In the genomic region with DNA sequence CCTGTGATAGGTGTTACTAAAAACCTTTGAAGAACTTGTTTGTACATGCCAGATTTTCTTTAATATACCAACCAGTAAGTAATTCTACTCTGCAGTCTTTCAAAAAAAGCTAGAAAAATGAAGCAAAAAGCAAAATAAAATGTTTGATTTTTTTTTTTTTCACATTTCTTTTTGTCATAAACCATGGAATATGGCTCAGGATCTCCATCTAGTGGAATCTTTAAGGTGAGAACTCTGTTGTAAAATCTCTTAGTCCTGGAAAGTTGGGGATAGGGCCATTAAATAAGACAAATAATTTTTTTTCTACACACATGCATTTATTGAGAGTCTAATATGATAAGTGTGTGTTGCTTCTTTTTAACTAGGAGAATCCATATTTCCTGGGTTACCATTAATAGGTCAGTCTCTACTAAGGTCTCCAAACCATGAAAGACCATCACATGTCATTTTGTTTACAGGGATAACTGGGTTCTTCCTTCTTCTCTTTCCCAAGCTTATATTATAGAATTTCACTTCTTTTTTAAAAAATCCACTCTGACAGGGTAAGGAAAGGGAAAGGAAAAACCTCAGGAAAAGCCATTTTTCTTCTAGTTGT, we compare ENCODE assay signal across 10 cellular contexts.
DNase-seq lines count a peak whose midpoint lies in the region; ATAC-seq and TF ChIP-seq lines count a peak whose summit lies in the region.
"Had no signal": no experiment of that assay in that cellular context is flagged by ENCODE, and none has a peak within 500 bp of the region (broad histone marks: within the 10 kb centered on the region; RNA-seq: fewer than 3 reads in every experiment).

No MANE protein-coding gene starts in this region.

- H3K36me3 ChIP-seq in RWPE2 (ENCODE audit: low read depth) (no peaks in the 10 kb centered on the region), hepatocyte (replicated peaks; ENCODE audit: insufficient read depth, low read depth) (no peaks in the 10 kb centered on the region), esophagus muscularis mucosa (no peaks in the 10 kb centered on the region)
- H3K36me3 ChIP-seq: upper lobe of left lung had no signal

- TF ChIP-seq CTCF in GM10266 (IDR thresholded peaks at IDR 0.05; ENCODE audit: control insufficient read depth, insufficient read depth, low read depth, missing control alignments) (peak; percentile 19), RWPE2 (IDR thresholded peaks at IDR 0.05; ENCODE audit: poor library complexity, severe bottlenecking) (peak; percentile 82), hepatocyte (IDR thresholded peaks at IDR 0.05; ENCODE audit: poor library complexity) (peak; percentile 56), esophagus muscularis mucosa (IDR thresholded peaks at IDR 0.05) (peak in 1 of 3 experiments; percentile 24)

- no peak for TF ChIP-seq EP300 in esophagus muscularis mucosa (IDR thresholded peaks at IDR 0.05)

- H3K4me2 ChIP-seq in hepatocyte = no peak overlapping the region

- no peak overlapping the region for H3K4me3 ChIP-seq in RWPE2 (ENCODE audit: severe bottlenecking)
- H3K4me3 ChIP-seq in hepatocyte = no peak overlapping the region
- no peak overlapping the region for H3K4me3 ChIP-seq in esophagus muscularis mucosa
- H3K4me3 ChIP-seq: upper lobe of left lung had no signal

- H3K9me3 ChIP-seq in RWPE2 (ENCODE audit: severe bottlenecking) (no peaks in the 10 kb centered on the region), hepatocyte (ENCODE audit: low read depth) (no peaks in the 10 kb centered on the region), esophagus muscularis mucosa (no peaks in the 10 kb centered on the region)
- H3K9me3 ChIP-seq: upper lobe of left lung had no signal

- H2AFZ ChIP-seq in hepatocyte = no peak overlapping the region

- H3K27me3 ChIP-seq in RWPE2 (ENCODE audit: insufficient read depth, poor library complexity, severe bottlenecking) (no peaks in the 10 kb centered on the region), hepatocyte (no peaks in the 10 kb centered on the region), esophagus muscularis mucosa (no peaks in the 10 kb centered on the region)
- H3K27me3 ChIP-seq: upper lobe of left lung had no signal

- no peaks in the 10 kb centered on the region for H3K9me2 ChIP-seq in hepatocyte (replicated peaks; ENCODE audit: insufficient read depth)

- intact Hi-C loops in esophagus muscularis mucosa (cut with DNase I) (no loop called here), left colon (cut with DNase I, micrococcal nuclease) (no loop called here)

- TF ChIP-seq POLR2A in esophagus muscularis mucosa (IDR thresholded peaks at IDR 0.05; ENCODE audit: low read depth) = no peak

- in situ Hi-C loops in ACHN (cut with HindIII; ENCODE audit: low pct_ligation_motif_present, low pct_unique_long_range_greater_than_20kb, low sequenced_read_pairs) = no loop called here

- DNase-seq in ACHN = peak; percentile 4
- DNase-seq in GM10266 (ENCODE audit: extremely low spot score) = no peak
- DNase-seq in RWPE2 (ENCODE audit: low spot score) = no peak
- DNase-seq in hepatocyte (ENCODE audit: low spot score) = peak; percentile 16
- DNase-seq in activated CD4-positive, CD25-positive, alpha-beta regulatory T cell (lab: John Stamatoyannopoulos, UW) = no peak
- DNase-seq in esophagus muscularis mucosa (ENCODE audit: extremely low spot score) = no peak
- no peak for DNase-seq in left colon
- no peak for DNase-seq in GDM1 (lab: John Stamatoyannopoulos, UW)
- DNase-seq: activated T-cell treated with anti-CD3 and anti-CD28 coated beads, Interleukin-2, amount 50 U/mL, for 72 hours; upper lobe of left lung had no signal

- no peaks in the 10 kb centered on the region for H3K79me2 ChIP-seq in hepatocyte

- ATAC-seq in RWPE2 (ENCODE audit: low read depth) (no peak), left colon (no peak)
- ATAC-seq: activated T-cell treated with anti-CD3 and anti-CD28 coated beads, Interleukin-2, amount 50 U/mL, for 72 hours had no signal

- H3K4me1 ChIP-seq in RWPE2 (ENCODE audit: insufficient read depth, poor library complexity, severe bottlenecking) = no peaks in the 10 kb centered on the region
- no peaks in the 10 kb centered on the region for H3K4me1 ChIP-seq in hepatocyte (ENCODE audit: insufficient read depth)
- H3K4me1 ChIP-seq in esophagus muscularis mucosa = no peaks in the 10 kb centered on the region
- H3K4me1 ChIP-seq: upper lobe of left lung had no signal

- H3K27ac ChIP-seq in RWPE2 (ENCODE audit: poor library complexity, severe bottlenecking) (no peak overlapping the region), hepatocyte (no peak overlapping the region), esophagus muscularis mucosa (replicated peaks in 1 of 4) (no peak overlapping the region)
- H3K27ac ChIP-seq: upper lobe of left lung had no signal

- no peaks in the 10 kb centered on the region for H4K20me1 ChIP-seq in hepatocyte (ENCODE audit: insufficient read depth, poor library complexity, severe bottlenecking)

Comparison
In these comparisons a context has a peak if more than half of its experiments do, and no peak if none do; other contexts are left out.
1. DNase-seq: peak in ACHN (single experiment) and hepatocyte (single experiment); none in GM10266 (single experiment), RWPE2 (single experiment), activated CD4-positive, CD25-positive, alpha-beta regulatory T cell (0 of 4), esophagus muscularis mucosa (single experiment), left colon (0 of 2) and GDM1 (single experiment).